ENCODE assay signal across 1 cellular context in genomic region chr20:11890331-11891080, GRCh38.
TF ChIP-seq lines count a peak whose summit lies in the region.

No MANE protein-coding gene starts in this region.

TF ChIP-seq in HEK293, 187 proteins besides CTCF, POLR2A, EP300 and RAD21 (continued from another document):
- TF ChIP-seq PBX3 (CRISPR knock-in tag; IDR thresholded peaks at IDR 0.05) (no peak), ZBTB20 (tag by site-specific recombination; IDR thresholded peaks at IDR 0.05) (0 out of 2 replicates have a peak, but pooled peaks have one; percentile 12), ZNF704 (tag by site-specific recombination; IDR thresholded peaks at IDR 0.05) (no peak)
